ENCODE assay signal across 5 cellular contexts in the genomic region with DNA sequence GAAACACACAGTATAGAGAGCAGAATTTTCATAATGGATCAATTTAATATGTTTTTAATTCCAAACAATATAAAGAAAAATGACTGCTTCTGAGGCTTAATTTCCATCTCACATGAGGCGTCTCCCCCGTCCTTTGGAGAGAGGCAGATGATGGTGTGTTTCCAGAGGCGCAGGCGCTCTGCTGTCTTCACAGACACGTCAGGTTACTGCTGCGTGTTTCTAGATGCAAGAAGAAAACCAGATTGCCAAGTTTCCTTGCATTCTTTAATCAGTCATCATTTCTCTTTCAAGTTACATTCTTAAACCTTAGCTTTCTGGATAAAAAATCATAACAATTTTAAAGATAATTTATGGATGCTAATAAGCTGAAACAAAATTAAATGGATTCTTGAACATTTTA.
"Had no signal": no experiment of that assay in that cellular context is flagged by ENCODE, and none has a peak within 500 bp of the region (broad histone marks: within the 10 kb centered on the region; RNA-seq: fewer than 3 reads in every experiment).

No MANE protein-coding gene starts in this region.

- DNase-seq: IMR-90, KBM-7, KG1 had no signal

- ATAC-seq: HepG2, K562 had no signal
